In genomic region chr7:152847491-152847890, GRCh38 we compare ENCODE assay signal across 18 cellular contexts.
"Had no signal": no experiment of that assay in that cellular context is flagged by ENCODE, and none has a peak within 500 bp of the region (broad histone marks: within the 10 kb centered on the region; RNA-seq: fewer than 3 reads in every experiment).

No MANE protein-coding gene starts in this region.

- H3K4me1 Mint-ChIP-seq: naive thymus-derived CD8-positive, alpha-beta T cell had no signal

- ATAC-seq: activated naive CD4-positive, alpha-beta T cell treated with anti-CD3 and anti-CD28 coated beads, Interleukin-2, amount 50 U/mL, for 72 hours; left cardiac atrium; naive thymus-derived CD8-positive, alpha-beta T cell had no signal

- H3K9me3 Mint-ChIP-seq: activated naive CD4-positive, alpha-beta T cell treated with anti-CD3 and anti-CD28 coated beads, Interleukin-2, amount 50 U/mL, for 72 hours; dendritic cell treated with granulocyte-macrophage colony-stimulating factor and Interleukin-4, amounts not matched to agents 40 ng/mL and 50 ng/mL, for 4 days; naive thymus-derived CD8-positive, alpha-beta T cell had no signal

- H3K27ac Mint-ChIP-seq: dendritic cell treated with granulocyte-macrophage colony-stimulating factor and Interleukin-4, amounts not matched to agents 40 ng/mL and 50 ng/mL, for 4 days; progenitor cell of endocrine pancreas had no signal

- DNase-seq: activated CD4-positive, alpha-beta T cell treated with anti-CD3 and anti-CD28 coated beads for 1 hour; activated gamma-delta T cell; amygdala; effector memory CD4-positive, alpha-beta T cell; esophagus squamous epithelium; left cardiac atrium; naive thymus-derived CD8-positive, alpha-beta T cell; occipital lobe; stimulated activated CD4-positive, alpha-beta T cell treated with anti-CD3 and anti-CD28 coated beads, Interleukin-12 subunit alpha, Interleukin-12 subunit beta, amount 100 ng/mL, for 4 hours; stimulated activated CD4-positive, alpha-beta T cell treated with anti-CD3 and anti-CD28 coated beads, Interleukin-1b, Interleukin-23, amount 100 ng/mL, for 48 hours; stimulated activated CD8-positive, alpha-beta memory T cell treated with anti-CD3 and anti-CD28 coated beads, Interleukin-4, amount 100 ng/mL, for 48 hours; stimulated activated naive CD4-positive, alpha-beta T cell; T-helper 2 cell; thyroid gland; WERI-Rb-1 had no signal

- H3K4me3 Mint-ChIP-seq: dendritic cell treated with granulocyte-macrophage colony-stimulating factor and Interleukin-4, amounts not matched to agents 40 ng/mL and 50 ng/mL, for 4 days; naive thymus-derived CD8-positive, alpha-beta T cell had no signal

- H3K27me3 Mint-ChIP-seq: dendritic cell treated with granulocyte-macrophage colony-stimulating factor and Interleukin-4, amounts not matched to agents 40 ng/mL and 50 ng/mL, for 4 days; naive thymus-derived CD8-positive, alpha-beta T cell; progenitor cell of endocrine pancreas had no signal
